11 cellular contexts compared by ENCODE assay signal in genomic region chr11:9626778-9627394, GRCh38. TPM values are rescaled to one million over a fixed set of nuclear protein-coding genes. Genes with fewer than 3 reads are reported as not detected.
DNase-seq lines count a peak whose midpoint lies in the region; ATAC-seq and TF ChIP-seq lines count a peak whose summit lies in the region.
"Had no signal": no experiment of that assay in that cellular context is flagged by ENCODE, and none has a peak within 500 bp of the region (broad histone marks: within the 10 kb centered on the region; RNA-seq: fewer than 3 reads in every experiment).

No MANE protein-coding gene starts in this region.

- H3K27ac ChIP-seq in heart right ventricle: peak overlapping the region in 6 of 10 donors; percentile 32 to 66 (median 58)
- H3K27ac ChIP-seq in endodermal cell (ENCODE audit: low read depth, low read length): peak overlapping the region; percentile 82
- H3K27ac ChIP-seq: VCaP had no signal

- H3K9me3 Mint-ChIP-seq in endodermal cell (peaks cover 1% of the 10 kb centered on the region), type B pancreatic cell (no peaks in the 10 kb centered on the region)
- H3K9me3 Mint-ChIP-seq in activated naive CD4-positive, alpha-beta T cell treated with anti-CD3 and anti-CD28 coated beads, Interleukin-2, amount 50 U/mL, for 72 hours: no peaks in the 10 kb centered on the region

- TF ChIP-seq CTCF in heart right ventricle (IDR thresholded peaks at IDR 0.05) (no peak), endodermal cell (conservative IDR thresholded peaks at IDR 0.05) (no peak), type B pancreatic cell (conservative IDR thresholded peaks at IDR 0.05) (no peak)

- DNase-seq in heart right ventricle: peak; percentile 26 to 41
- no peak for DNase-seq in cardiac septum (ENCODE audit: low spot score)
- DNase-seq in endodermal cell: peak; percentile 92
- peak; percentile 71 to 83 for DNase-seq in lung microvascular endothelial cell (ENCODE audit: low read depth in 2 of 2)
- no peak for DNase-seq in type B pancreatic cell (ENCODE audit: extremely low spot score, unreplicated experiment)
- DNase-seq in head of caudate nucleus: no peak
- DNase-seq in activated naive CD4-positive, alpha-beta T cell treated with anti-CD3 and anti-CD28 coated beads, Interleukin-2, amount 50 U/mL, for 72 hours (ENCODE audit: low spot score in 2 of 2): no peak
- DNase-seq: DMS153, NCI-H345 had no signal

- ATAC-seq in heart right ventricle: peak; percentile 13 to 82 (median 72)
- ATAC-seq in activated naive CD4-positive, alpha-beta T cell treated with anti-CD3 and anti-CD28 coated beads, Interleukin-2, amount 50 U/mL, for 72 hours: no peak
- no peak for ATAC-seq in GM18502 (IDR thresholded peaks at IDR 0.05; ENCODE audit: poor library complexity, unreplicated experiment)

- no peaks in the 10 kb centered on the region for H3K36me3 Mint-ChIP-seq in endodermal cell (ENCODE audit: low read depth)
- H3K36me3 Mint-ChIP-seq in type B pancreatic cell: no peaks in the 10 kb centered on the region
- no peaks in the 10 kb centered on the region for H3K36me3 Mint-ChIP-seq in activated naive CD4-positive, alpha-beta T cell treated with anti-CD3 and anti-CD28 coated beads, Interleukin-2, amount 50 U/mL, for 72 hours

- H3K27me3 Mint-ChIP-seq in endodermal cell (ENCODE audit: insufficient read depth): no peaks in the 10 kb centered on the region
- no peaks in the 10 kb centered on the region for H3K27me3 Mint-ChIP-seq in type B pancreatic cell

- peak overlapping the region; percentile 31 for H3K9ac ChIP-seq in endodermal cell (ENCODE audit: extremely low read depth, low read length, poor library complexity, severe bottlenecking)

- H3K4me3 ChIP-seq in heart right ventricle (peak overlapping the region in 1 of 10 donors; percentile 27), endodermal cell (ENCODE audit: low read length) (peak overlapping the region; percentile 65)

- H3K4me1 Mint-ChIP-seq in endodermal cell: peaks cover 22% of the 10 kb centered on the region
- H3K4me1 Mint-ChIP-seq in type B pancreatic cell (ENCODE audit: unreplicated experiment): peaks cover 17% of the 10 kb centered on the region

- H3K4me3 Mint-ChIP-seq in endodermal cell (peak overlapping the region; percentile 10), type B pancreatic cell (no peak overlapping the region)

- H3K27me3 ChIP-seq in heart right ventricle (no peaks in the 10 kb centered on the region), endodermal cell (ENCODE audit: control insufficient read depth, insufficient read depth, low read length, poor library complexity, severe bottlenecking) (no peaks in the 10 kb centered on the region)

- 45 to 56% methylated on average over 10 of the region's 10 CpGs for WGBS in heart right ventricle, 2 donors
- WGBS in endodermal cell (ENCODE audit: insufficient coverage in 1 of 2, insufficient read length in 1 of 2), 2 experiments: 24 to 38% methylated on average over 3 to 10 of the region's 10 CpGs

- no peaks in the 10 kb centered on the region for H3K36me3 ChIP-seq in heart right ventricle
- no peaks in the 10 kb centered on the region for H3K36me3 ChIP-seq in endodermal cell (ENCODE audit: control insufficient read depth, insufficient read depth, low read length)

- no peaks in the 10 kb centered on the region for H3K9me3 ChIP-seq in heart right ventricle
- H3K9me3 ChIP-seq in endodermal cell (ENCODE audit: control insufficient read depth, low read length): no peaks in the 10 kb centered on the region

- H3K4me1 ChIP-seq in heart right ventricle (peaks cover 0 to 40% (median 25%) of the 10 kb centered on the region in 9 donors), endodermal cell (ENCODE audit: control insufficient read depth, insufficient read depth, low read length) (peaks cover 4% of the 10 kb centered on the region)

- intact Hi-C loops in heart right ventricle (cut with DNase I) (loop anchor here in 3 of 10 donors (5.0 to 10.0 kb wide), 3 partner anchors 58 to 118 kb away; no protein-coding TSS in a partner anchor), cardiac septum (cut with DNase I) (no loop called here), head of caudate nucleus (cut with DNase I) (no loop called here)

- H3K27ac Mint-ChIP-seq in endodermal cell (peak overlapping the region; percentile 94), type B pancreatic cell (no peak overlapping the region)
- H3K27ac Mint-ChIP-seq in activated naive CD4-positive, alpha-beta T cell treated with anti-CD3 and anti-CD28 coated beads, Interleukin-2, amount 50 U/mL, for 72 hours: no peak overlapping the region

RNA-seq across cellular contexts. Expression of gene SWAP70, which starts 37.0 kb away (rescaled TPM):
- total RNA-seq in heart right ventricle (10 to 100 TPM; 15.9 to 33.4 (median 20.8) TPM), cardiac septum (27.6 TPM), endodermal cell (10 to 100 TPM; 28.8 to 30.7 TPM), lung microvascular endothelial cell (47.7 and 59.5 TPM in 2 replicates), type B pancreatic cell (ENCODE audit: low replicate concordance) (18.8 and 35.6 TPM in 2 replicates)
- 1 to 10 TPM; 7.8 to 9.7 TPM for polyA plus RNA-seq in heart right ventricle
- polyA plus RNA-seq in endodermal cell (2013, experiment 1 of 2): 19.8 TPM
- 19.6 TPM for polyA plus RNA-seq in endodermal cell (2013, experiment 2 of 2)
- total RNA-seq in activated naive CD4-positive, alpha-beta T cell treated with anti-CD3 and anti-CD28 coated beads, Interleukin-2, amount 50 U/mL, for 72 hours: 1 to 10 TPM; 4.1 to 9.2 TPM

RNA-seq across cellular contexts. Expression of gene WEE1, which starts 53.4 kb away (rescaled TPM):
- total RNA-seq in heart right ventricle: 100 to 1,000 TPM in 2 of 10 donors, 10 to 100 TPM in 8; 22.9 to 114 (median 59.0) TPM
- polyA plus RNA-seq in heart right ventricle: 10 to 100 TPM; 12.7 to 17.0 TPM
- total RNA-seq in cardiac septum: 95.1 TPM
- total RNA-seq in endodermal cell: 10 to 100 TPM; 80.1 to 93.5 TPM
- polyA plus RNA-seq in endodermal cell (2013, experiment 1 of 2): 72.0 TPM
- 71.9 TPM for polyA plus RNA-seq in endodermal cell (2013, experiment 2 of 2)
- 12.9 and 20.6 TPM in 2 replicates for total RNA-seq in lung microvascular endothelial cell
- 80.1 and 104 TPM in 2 replicates for total RNA-seq in type B pancreatic cell (ENCODE audit: low replicate concordance)
- total RNA-seq in activated naive CD4-positive, alpha-beta T cell treated with anti-CD3 and anti-CD28 coated beads, Interleukin-2, amount 50 U/mL, for 72 hours: 10 to 100 TPM; 39.8 to 52.3 TPM

Comparison
In these comparisons a context has a peak if more than half of its experiments do, and no peak if none do; other contexts are left out.
1. DNase-seq: peak in heart right ventricle (2 of 2), endodermal cell (single experiment) and lung microvascular endothelial cell (2 of 2); none in cardiac septum (single experiment), type B pancreatic cell (single experiment), head of caudate nucleus (0 of 42) and activated naive CD4-positive, alpha-beta T cell treated with anti-CD3 and anti-CD28 coated beads, Interleukin-2, amount 50 U/mL, for 72 hours (0 of 2).
2. ATAC-seq: peak in heart right ventricle (8 of 8); none in activated naive CD4-positive, alpha-beta T cell treated with anti-CD3 and anti-CD28 coated beads, Interleukin-2, amount 50 U/mL, for 72 hours (0 of 2) and GM18502 (single experiment).